ENCODE assay signal across 8 cellular contexts in genomic region chr5:39948867-39949468, GRCh38.
A peak's percentile ranks its signal among the peaks of the same experiment; 100 is the strongest.
DNase-seq lines count a peak whose midpoint lies in the region; ATAC-seq and TF ChIP-seq lines count a peak whose summit lies in the region.

No MANE protein-coding gene starts in this region.

- no peak overlapping the region for H3K27ac ChIP-seq in H9 (ENCODE audit: insufficient read length, low read depth, low read length)
- no peak overlapping the region for H3K27ac ChIP-seq in SK-N-MC
- no peak overlapping the region for H3K27ac ChIP-seq in right atrium auricular region
- no peak overlapping the region for H3K27ac ChIP-seq in smooth muscle cell (ENCODE audit: low read depth)

- no peak overlapping the region for H4K91ac ChIP-seq in H9 (ENCODE audit: insufficient read length, low read depth, low read length)

- H3K9me2 ChIP-seq in Loucy (replicated peaks; ENCODE audit: low read depth, low read length): no peaks in the 10 kb centered on the region

- H3K4ac ChIP-seq in H9 (ENCODE audit: low read depth, low read length): no peak overlapping the region

- no peak overlapping the region for H3K18ac ChIP-seq in H9 (ENCODE audit: insufficient read length, low read depth, low read length)

- H3K9me3 ChIP-seq in H9 (ENCODE audit: control insufficient read depth, low read depth, low read length): no peaks in the 10 kb centered on the region
- no peaks in the 10 kb centered on the region for H3K9me3 ChIP-seq in Loucy (ENCODE audit: insufficient read depth, low read depth, low read length)
- no peaks in the 10 kb centered on the region for H3K9me3 ChIP-seq in SK-N-MC (ENCODE audit: low read depth, low read length)
- H3K9me3 ChIP-seq in right atrium auricular region: no peaks in the 10 kb centered on the region
- no peaks in the 10 kb centered on the region for H3K9me3 ChIP-seq in smooth muscle cell (replicated peaks; ENCODE audit: low read depth)

- ATAC-seq in GM18519 (IDR thresholded peaks at IDR 0.05; ENCODE audit: low FRiP score, unreplicated experiment): no peak

- no peak overlapping the region for H2AK5ac ChIP-seq in H9 (ENCODE audit: insufficient read length, low read length)

- H4K20me1 ChIP-seq in H9 (ENCODE audit: control insufficient read depth, insufficient read depth, insufficient read length) (no peaks in the 10 kb centered on the region), Loucy (ENCODE audit: insufficient read depth, low read length, poor library complexity, severe bottlenecking) (no peaks in the 10 kb centered on the region), smooth muscle cell (ENCODE audit: low read depth) (no peaks in the 10 kb centered on the region)

- H3K4me3 ChIP-seq in Loucy (ENCODE audit: low read length, poor library complexity, severe bottlenecking) (no peak overlapping the region), SK-N-MC (no peak overlapping the region), right atrium auricular region (no peak overlapping the region), smooth muscle cell (no peak overlapping the region)

- no peaks in the 10 kb centered on the region for H3K4me1 ChIP-seq in H9 (ENCODE audit: insufficient read depth, low read length)
- no peaks in the 10 kb centered on the region for H3K4me1 ChIP-seq in Loucy (ENCODE audit: insufficient read depth, low read length, poor library complexity, severe bottlenecking)
- H3K4me1 ChIP-seq in right atrium auricular region: no peaks in the 10 kb centered on the region
- H3K4me1 ChIP-seq in smooth muscle cell (ENCODE audit: low read depth): no peaks in the 10 kb centered on the region

- H3T11ph ChIP-seq in H9 (ENCODE audit: low read length): no peak overlapping the region

- no peaks in the 10 kb centered on the region for H3K23me2 ChIP-seq in H9 (ENCODE audit: insufficient read length, low read depth, low read length, poor library complexity, severe bottlenecking)

- H3K27me3 Mint-ChIP-seq in H9 (ENCODE audit: low read depth): no peaks in the 10 kb centered on the region; the same call in 1 of the 2 replicates

- TF ChIP-seq CTCF in H9 (conservative IDR thresholded peaks at IDR 0.05) (peak; percentile 86), Loucy (conservative IDR thresholded peaks at IDR 0.05; ENCODE audit: low read length) (peak; percentile 89), right atrium auricular region (IDR thresholded peaks at IDR 0.05) (peak in 1 of 2 donors; percentile 72), smooth muscle cell (IDR thresholded peaks at IDR 0.05; ENCODE audit: borderline replicate concordance, insufficient read depth, poor library complexity, severe bottlenecking) (peak; percentile 77)

- H3K27me3 ChIP-seq in H9 (ENCODE audit: insufficient read depth, low read length) (no peaks in the 10 kb centered on the region), Loucy (ENCODE audit: insufficient read depth, low read length, poor library complexity, severe bottlenecking) (no peaks in the 10 kb centered on the region), right atrium auricular region (no peaks in the 10 kb centered on the region), smooth muscle cell (ENCODE audit: low read depth) (no peaks in the 10 kb centered on the region)

- H3K36me3 ChIP-seq in Loucy (ENCODE audit: insufficient read depth, low read length) (no peaks in the 10 kb centered on the region), SK-N-MC (ENCODE audit: insufficient read depth, low read length) (no peaks in the 10 kb centered on the region), right atrium auricular region (no peaks in the 10 kb centered on the region), smooth muscle cell (ENCODE audit: low read depth) (no peaks in the 10 kb centered on the region)

- H3F3A ChIP-seq in Loucy (ENCODE audit: low read depth) (no peaks in the 10 kb centered on the region), smooth muscle cell (ENCODE audit: low read depth) (no peaks in the 10 kb centered on the region)

- no peak overlapping the region for H2BK120ac ChIP-seq in H9 (ENCODE audit: low read depth, low read length, poor library complexity, severe bottlenecking)

- H2BK15ac ChIP-seq in H9 (ENCODE audit: low read depth, low read length): no peak overlapping the region

- H3K9ac ChIP-seq in H9 (ENCODE audit: extremely low read depth, insufficient read length, low read length) (no peak overlapping the region), Loucy (ENCODE audit: low read depth, low read length, poor library complexity, severe bottlenecking) (no peak overlapping the region), SK-N-MC (ENCODE audit: insufficient read length) (no peak overlapping the region), smooth muscle cell (ENCODE audit: low read depth) (no peak overlapping the region)

- H2AFZ ChIP-seq in H9 (ENCODE audit: low read length) (no peak overlapping the region), Loucy (ENCODE audit: low read length) (no peak overlapping the region), smooth muscle cell (ENCODE audit: low read depth) (no peak overlapping the region)

- no peak overlapping the region for H3K14ac ChIP-seq in H9 (ENCODE audit: insufficient read depth, low read length)

- H4K8ac ChIP-seq in H9 (replicated peaks; ENCODE audit: insufficient read length, low read depth, low read length): no peak overlapping the region

- H3K9me3 Mint-ChIP-seq in H9: peaks cover 7 to 13% of the 10 kb centered on the region in 2 experiments; a peak in 3 of 5 replicates

- H2BK20ac ChIP-seq in H9 (ENCODE audit: low read depth, low read length, poor library complexity, severe bottlenecking): no peak overlapping the region

- no peaks in the 10 kb centered on the region for H3K36me3 Mint-ChIP-seq in H9 (ENCODE audit: insufficient read depth in 1 of 3, low read depth in 3 of 3)

- H4K5ac ChIP-seq in H9 (ENCODE audit: insufficient read length, low read depth, low read length): no peak overlapping the region

- no peak overlapping the region for H3K56ac ChIP-seq in H9 (ENCODE audit: insufficient read length, low read depth, low read length)

- H3K23ac ChIP-seq in H9 (ENCODE audit: insufficient read length, low read depth, low read length): no peak overlapping the region

- no peak overlapping the region for H3K4me2 ChIP-seq in H9 (ENCODE audit: insufficient read depth, insufficient read length, low read length)
- no peak overlapping the region for H3K4me2 ChIP-seq in Loucy (ENCODE audit: low read depth, low read length, poor library complexity, severe bottlenecking)
- no peak overlapping the region for H3K4me2 ChIP-seq in smooth muscle cell

- no peaks in the 10 kb centered on the region for H3K4me1 Mint-ChIP-seq in H9

- no peak overlapping the region for H3K27ac Mint-ChIP-seq in H9

- no peaks in the 10 kb centered on the region for H3K79me2 ChIP-seq in H9 (ENCODE audit: insufficient read depth, low read length)
- no peaks in the 10 kb centered on the region for H3K79me2 ChIP-seq in Loucy (ENCODE audit: insufficient read depth, low read length)
- no peaks in the 10 kb centered on the region for H3K79me2 ChIP-seq in smooth muscle cell (ENCODE audit: low read depth)

- no peak overlapping the region for H3K4me3 Mint-ChIP-seq in H9

- H3K79me1 ChIP-seq in H9 (ENCODE audit: insufficient read depth, low read depth, low read length, poor library complexity, severe bottlenecking): no peaks in the 10 kb centered on the region

- H2BK12ac ChIP-seq in H9 (ENCODE audit: insufficient read length, low read depth, low read length): no peak overlapping the region

- no CpG with 5 or more reads among the region's 2 CpGs for WGBS in H9 (ENCODE audit: extremely low coverage, insufficient read length, low lambda C conversion rate)
- WGBS in smooth muscle cell (ENCODE audit: low lambda C conversion rate): 46% methylated on average over 2 of the region's 2 CpGs

- DNase-seq in GM03348 (ENCODE audit: low spot score) (peak; percentile 56), H9 (peak; percentile 28), SK-N-MC (ENCODE audit: low read depth, low spot score) (peak; percentile 68), right atrium auricular region (ENCODE audit: low spot score) (peak; percentile 60), smooth muscle cell (lab: John Stamatoyannopoulos, UW; ENCODE audit: unreplicated experiment) (no peak)
- DNase-seq in activated naive CD8-positive, alpha-beta T cell treated with anti-CD3 and anti-CD28 coated beads, Interleukin-2, amount 50 U/mL, for 16 hours (ENCODE audit: low read depth, low spot score): peak; percentile 26

- H2BK5ac ChIP-seq in H9 (ENCODE audit: insufficient read length, low read length): no peak overlapping the region
